27 cellular contexts compared by ENCODE assay signal in the genomic region with DNA sequence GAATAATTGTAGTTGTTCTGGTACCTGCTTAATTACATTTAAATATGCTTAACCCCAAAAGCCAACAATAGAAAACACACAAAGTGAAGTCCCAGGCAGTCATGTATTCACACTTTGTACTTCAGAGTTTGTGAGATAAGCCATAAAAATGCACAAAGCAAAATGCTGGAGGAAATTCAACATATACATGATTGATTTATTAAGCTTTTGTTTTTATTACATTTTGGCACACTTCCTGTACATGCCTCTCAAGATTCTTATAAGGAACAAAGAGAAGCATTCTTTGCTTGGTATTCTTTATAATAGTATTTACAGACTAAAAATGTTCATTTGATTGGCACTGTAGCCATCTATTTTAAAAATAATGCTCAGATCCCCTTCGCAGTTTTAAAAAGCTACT.
A peak's percentile ranks its signal among the peaks of the same experiment; 100 is the strongest.
DNase-seq lines count a peak whose midpoint lies in the region; ATAC-seq and TF ChIP-seq lines count a peak whose summit lies in the region.
"Had no signal": no experiment of that assay in that cellular context is flagged by ENCODE, and none has a peak within 500 bp of the region (broad histone marks: within the 10 kb centered on the region; RNA-seq: fewer than 3 reads in every experiment).

No MANE protein-coding gene starts in this region.

- no peaks in the 10 kb centered on the region for H3K9me3 ChIP-seq in A673 (ENCODE audit: low read depth, low read length, poor library complexity, severe bottlenecking)
- no peaks in the 10 kb centered on the region for H3K9me3 ChIP-seq in gastrocnemius medialis
- H3K9me3 ChIP-seq: SJSA1 had no signal

- CTCF ChIA-PET in A673 (lab: Charles Lee): no interaction called here

- H3K36me3 ChIP-seq in A673 (ENCODE audit: insufficient read depth, low read length, poor library complexity, severe bottlenecking) (no peaks in the 10 kb centered on the region), gastrocnemius medialis (no peaks in the 10 kb centered on the region)
- H3K36me3 ChIP-seq: SJSA1 had no signal

- in situ Hi-C loops in gastrocnemius medialis (cut with MboI; ENCODE audit: low sequenced_read_pairs in 4 of 4): no loop called here

- POLR2A ChIA-PET in A673 (lab: Charles Lee; ENCODE audit: low non-redundant PET): no interaction called here

- BruUV-seq in A673 (replicated peaks; lab: Mats Ljungman, UMichigan): no TSS peak

- H3K4me1 ChIP-seq in A673 (ENCODE audit: insufficient read depth, low read length, poor library complexity, severe bottlenecking) (peaks cover 13% of the 10 kb centered on the region), gastrocnemius medialis (no peaks in the 10 kb centered on the region)
- H3K4me1 ChIP-seq: SJSA1 had no signal

- TF ChIP-seq CTCF in A673 (conservative IDR thresholded peaks at IDR 0.05; ENCODE audit: low read depth, low read length) (no peak), dorsolateral prefrontal cortex (IDR thresholded peaks at IDR 0.05 in 54 of 56, conservative IDR thresholded peaks at IDR 0.05 in 2 of 56; ENCODE audit: low read depth in 1 of 56, partially characterized antibody in 56 of 56) (no peak), gastrocnemius medialis (IDR thresholded peaks at IDR 0.05 in 4 of 5, conservative IDR thresholded peaks at IDR 0.05 in 1 of 5) (no peak)

- H3K4me3 ChIP-seq in A673 (ENCODE audit: low read depth, low read length, poor library complexity, severe bottlenecking) (no peak overlapping the region), dorsolateral prefrontal cortex (peak overlapping the region in 1 of 59 donors; percentile 6), gastrocnemius medialis (no peak overlapping the region)
- H3K4me3 ChIP-seq: GM23338, PC-9, SJSA1 had no signal

- no peak for ATAC-seq in GM19035 (IDR thresholded peaks at IDR 0.05; ENCODE audit: unreplicated experiment)
- ATAC-seq in gastrocnemius medialis: no peak
- ATAC-seq: GM23338 had no signal

- no peaks in the 10 kb centered on the region for H3K27me3 ChIP-seq in A673 (replicated peaks; ENCODE audit: insufficient read depth, low read depth, low read length, poor library complexity)
- no peaks in the 10 kb centered on the region for H3K27me3 ChIP-seq in dorsolateral prefrontal cortex
- H3K27me3 ChIP-seq in gastrocnemius medialis: no peaks in the 10 kb centered on the region

- TF ChIP-seq POLR2A in gastrocnemius medialis (IDR thresholded peaks at IDR 0.05): no peak

- intact Hi-C loops in A673 (cut with micrococcal nuclease; ENCODE audit: unreplicated experiment): no loop called here
- intact Hi-C loops in dorsolateral prefrontal cortex (cut with DNase I): no loop called here
- intact Hi-C loops in gastrocnemius medialis (cut with DNase I; ENCODE audit: low total_unique reads): no loop called here

- H3K27ac ChIP-seq in A673 (ENCODE audit: low read depth, low read length, poor library complexity, severe bottlenecking): no peak overlapping the region
- peak overlapping the region in 33 of 59 donors; percentile 1 to 70 (median 47) for H3K27ac ChIP-seq in dorsolateral prefrontal cortex
- no peak overlapping the region for H3K27ac ChIP-seq in gastrocnemius medialis
- H3K27ac ChIP-seq: 22Rv1, PC-9, SJSA1 had no signal

- DNase-seq in A673 (ENCODE audit: low spot score) (peak; percentile 27), NCI-H69 (lab: John Stamatoyannopoulos, UW) (peak; percentile 22), dorsolateral prefrontal cortex (no peak), left kidney (ENCODE audit: low read depth, low spot score) (peak; percentile 3), D341Med (ENCODE audit: low spot score) (no peak), Kasumi-1 (lab: John Stamatoyannopoulos, UW) (no peak), gastrocnemius medialis (no peak)
- DNase-seq: CD4-positive, CD25-positive, alpha-beta regulatory T cell; DMS53; H9; HFFc6; KG1; NCI-H1092; NCI-H1417 treated with DMSO at 0.1 percent for 48 hours; NCI-H1694 treated with DMSO at 0.1 percent for 48 hours; NCI-H2081; NCI-H2171 treated with DMSO at 0.1 percent for 48 hours; NCI-H345; NCI-H524; NCI-H774; NK-92 treated with Interleukin-12 subunit alpha and Interleukin-12 subunit beta, amount 100 ng/mL, for 24 hours; Right ventricle myocardium superior had no signal

Comparison
In these comparisons a context has a peak if more than half of its experiments do, and no peak if none do; other contexts are left out.
1. DNase-seq: peak in A673 (single experiment), NCI-H69 (single experiment) and left kidney (single experiment); none in dorsolateral prefrontal cortex (0 of 10), D341Med (single experiment), Kasumi-1 (0 of 2) and gastrocnemius medialis (0 of 2).
2. H3K27ac ChIP-seq: peak in dorsolateral prefrontal cortex (33 of 59); none in A673 (single experiment) and gastrocnemius medialis (0 of 4).